Comparison of ENCODE assay signal across 15 cellular contexts in the genomic region with DNA sequence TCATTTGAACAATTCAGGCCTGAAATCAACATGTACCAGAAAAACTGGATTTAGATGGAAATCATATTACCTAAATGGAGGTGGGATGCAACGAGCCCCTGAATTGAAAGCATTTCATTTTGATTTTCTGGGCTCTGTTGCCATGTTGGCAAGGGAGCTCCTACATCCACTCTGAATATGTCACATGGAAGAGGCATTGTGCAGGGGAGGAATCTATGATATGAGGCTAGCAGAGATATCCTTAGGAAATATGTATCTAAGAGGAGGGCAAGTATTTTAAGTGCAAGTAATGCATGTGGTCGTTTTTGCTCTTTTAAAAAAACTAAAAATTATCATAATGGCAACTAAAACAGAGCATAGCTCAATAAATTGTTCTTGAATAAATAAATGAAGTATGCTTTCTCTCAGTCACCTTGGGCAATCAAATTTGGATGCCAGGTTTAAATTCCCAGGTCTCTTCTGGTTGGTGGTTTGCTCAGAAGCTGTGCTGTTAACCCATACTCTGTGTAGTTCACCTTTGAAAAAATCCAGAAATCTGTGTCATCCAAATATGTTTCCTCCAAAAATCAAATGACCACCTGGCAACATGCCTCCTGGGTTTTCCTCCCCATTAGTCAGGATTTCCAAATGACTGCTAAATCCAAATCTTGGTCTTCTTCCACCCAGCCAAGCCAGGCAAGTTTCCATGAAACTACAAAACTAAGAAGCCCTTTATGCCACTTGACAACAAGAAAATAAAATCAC. TPM values are rescaled to one million over a fixed set of nuclear protein-coding genes. Genes with fewer than 3 reads are reported as not detected.
DNase-seq lines count a peak whose midpoint lies in the region; TF ChIP-seq lines count a peak whose summit lies in the region.
"Had no signal": no experiment of that assay in that cellular context is flagged by ENCODE, and none has a peak within 500 bp of the region (broad histone marks: within the 10 kb centered on the region; RNA-seq: fewer than 3 reads in every experiment).

No MANE protein-coding gene starts in this region.

- H3K4me1 ChIP-seq in BE2C, result no peaks in the 10 kb centered on the region

- H3K9me3 ChIP-seq in BE2C, result no peaks in the 10 kb centered on the region
- H3K9me3 ChIP-seq: SK-N-SH had no signal

- H3K4me3 ChIP-seq in astrocyte of the cerebellum (ENCODE audit: low read depth, low read length), result no peak overlapping the region
- H3K4me3 ChIP-seq in fibroblast of pulmonary artery (replicated peaks; ENCODE audit: low read depth, low read length), result no peak overlapping the region
- H3K4me3 ChIP-seq in BE2C (ENCODE audit: low read depth, low read length), result no peak overlapping the region
- H3K4me3 ChIP-seq: K562 had no signal

- in situ Hi-C loops in astrocyte of the cerebellum (cut with HindIII; ENCODE audit: low sequenced_read_pairs), result no loop called here

- H3K27me3 ChIP-seq in BE2C, result no peaks in the 10 kb centered on the region

- H3K36me3 ChIP-seq in BE2C, result no peaks in the 10 kb centered on the region

- TF ChIP-seq CTCF in astrocyte of the cerebellum (IDR thresholded peaks at IDR 0.05; ENCODE audit: low read depth, low read length, missing control alignments) (no peak), fibroblast of pulmonary artery (IDR thresholded peaks at IDR 0.05; ENCODE audit: low read length, missing control alignments) (no peak), BE2C (IDR thresholded peaks at IDR 0.05; ENCODE audit: low read depth, low read length) (no peak)

- DNase-seq in M059J (ENCODE audit: low read depth), result peak; percentile 35
- peak; percentile 18 for DNase-seq in astrocyte of the cerebellum (ENCODE audit: low read depth)
- DNase-seq in fibroblast of pulmonary artery (ENCODE audit: low read depth), result peak; percentile 53
- peak; percentile 46 for DNase-seq in stromal cell of bone marrow (ENCODE audit: low read depth)
- no peak for DNase-seq in BE2C
- no peak for DNase-seq in GF-D8 (lab: John Stamatoyannopoulos, UW)
- DNase-seq in DMS 273 (lab: John Stamatoyannopoulos, UW; ENCODE audit: unreplicated experiment), result no peak
- DNase-seq: DMS53, NCI-H1092, NCI-H1694, NCI-H2107, NCI-H345, NCI-H526 treated with DMSO at 0.1 percent for 48 hours, SK-N-SH had no signal

RNA-seq across cellular contexts. Expression of gene LGALSL, which starts 6.5 kb away (rescaled TPM):
- 0.34 and 5.0 TPM in 2 replicates for total RNA-seq in M059J (2014; rRNA removed; shearing (Covaris generic))
- 9.6 TPM for polyA plus RNA-seq in BE2C (2012; ENCODE audit: insufficient read depth, insufficient read length, low read depth)

Comparison
In these comparisons a context has a peak if more than half of its experiments do, and no peak if none do; other contexts are left out.
1. DNase-seq: peak in M059J (single experiment), astrocyte of the cerebellum (single experiment), fibroblast of pulmonary artery (single experiment) and stromal cell of bone marrow (single experiment); none in BE2C (single experiment), GF-D8 (single experiment) and DMS 273 (single experiment).